Comparison of ENCODE assay signal across 23 cellular contexts in genomic region chr2:217656366-217656765, GRCh38.
"Had no signal": no experiment of that assay in that cellular context is flagged by ENCODE, and none has a peak within 500 bp of the region (broad histone marks: within the 10 kb centered on the region; RNA-seq: fewer than 3 reads in every experiment).

No MANE protein-coding gene starts in this region.

- H3K4me3 Mint-ChIP-seq: activated B cell treated with CpG ODN at 0.5 μM for 24 hours; activated naive CD4-positive, alpha-beta T cell treated with anti-CD3 and anti-CD28 coated beads for 36 hours; activated naive CD8-positive, alpha-beta T cell treated with anti-CD3 and anti-CD28 coated beads, Interleukin-2, amount 10 ng/mL, durations not matched to agents 7 days and 5 days; endodermal cell; natural killer cell; T-helper 1 cell treated with Interleukin-12 subunit alpha and Interleukin-12 subunit beta and Interleukin-4 antibody, amounts not matched to agents 30 μg/mL and 1 μg/mL, for 36 hours; type B pancreatic cell had no signal

- H3K27me3 ChIP-seq: heart left ventricle, vagina had no signal

- H3K9me3 Mint-ChIP-seq: activated B cell treated with CpG ODN at 0.5 μM for 24 hours; activated naive CD4-positive, alpha-beta T cell treated with anti-CD3 and anti-CD28 coated beads for 36 hours; activated naive CD8-positive, alpha-beta T cell treated with anti-CD3 and anti-CD28 coated beads, Interleukin-2, amount 10 ng/mL, durations not matched to agents 7 days and 5 days; endodermal cell; natural killer cell; T-helper 1 cell treated with Interleukin-12 subunit alpha and Interleukin-12 subunit beta and Interleukin-4 antibody, amounts not matched to agents 30 μg/mL and 1 μg/mL, for 36 hours had no signal

- H3K36me3 ChIP-seq: heart left ventricle, lower lobe of right lung, vagina had no signal

- H3K27ac Mint-ChIP-seq: activated B cell treated with CpG ODN at 0.5 μM for 24 hours; activated naive CD4-positive, alpha-beta T cell treated with anti-CD3 and anti-CD28 coated beads for 36 hours; activated naive CD8-positive, alpha-beta T cell treated with anti-CD3 and anti-CD28 coated beads, Interleukin-2, amount 10 ng/mL, durations not matched to agents 7 days and 5 days; endodermal cell; natural killer cell; T-helper 1 cell treated with Interleukin-12 subunit alpha and Interleukin-12 subunit beta and Interleukin-4 antibody, amounts not matched to agents 30 μg/mL and 1 μg/mL, for 36 hours; type B pancreatic cell had no signal

- H3K9me3 ChIP-seq: heart left ventricle, lower lobe of right lung, vagina had no signal

- H3K4me1 ChIP-seq: lower lobe of right lung had no signal

- H3K36me3 Mint-ChIP-seq: activated naive CD8-positive, alpha-beta T cell treated with anti-CD3 and anti-CD28 coated beads, Interleukin-2, amount 10 ng/mL, durations not matched to agents 7 days and 5 days; natural killer cell; type B pancreatic cell had no signal

- H3K27ac ChIP-seq: lower lobe of right lung, vagina had no signal

- H3K4me3 ChIP-seq: coronary artery, heart left ventricle, lower lobe of right lung, vagina had no signal

- DNase-seq: activated B cell treated with CpG ODN at 0.5 μM for 24 hours; activated CD4-positive, alpha-beta T cell treated with anti-CD3 and anti-CD28 coated beads for 4 hours; activated CD4-positive, alpha-beta T cell treated with anti-CD3 and anti-CD28 coated beads, Interleukin-2, amount 50 U/mL, for 48 hours; activated naive CD4-positive, alpha-beta T cell treated with anti-CD3 and anti-CD28 coated beads for 36 hours; activated naive CD8-positive, alpha-beta T cell treated with anti-CD3 and anti-CD28 coated beads, Interleukin-2, amount 10 ng/mL, durations not matched to agents 7 days and 5 days; activated T-cell treated with anti-CD3 and anti-CD28 coated beads, Interleukin-2, amount 50 U/mL, for 48 hours; amniotic stem cell; cerebellar nuclear complex; endodermal cell; heart left ventricle; kidney; lower lobe of right lung; midbrain; natural killer cell; posterior cingulate gyrus; stimulated activated CD4-positive, alpha-beta T cell treated with anti-CD3 and anti-CD28 coated beads, Interleukin-4, amount 100 ng/mL, for 1 hour; stimulated activated naive CD4-positive, alpha-beta T cell had no signal

- ATAC-seq: heart left ventricle, left lobe of liver, natural killer cell, sciatic nerve had no signal
